In the genomic region with DNA sequence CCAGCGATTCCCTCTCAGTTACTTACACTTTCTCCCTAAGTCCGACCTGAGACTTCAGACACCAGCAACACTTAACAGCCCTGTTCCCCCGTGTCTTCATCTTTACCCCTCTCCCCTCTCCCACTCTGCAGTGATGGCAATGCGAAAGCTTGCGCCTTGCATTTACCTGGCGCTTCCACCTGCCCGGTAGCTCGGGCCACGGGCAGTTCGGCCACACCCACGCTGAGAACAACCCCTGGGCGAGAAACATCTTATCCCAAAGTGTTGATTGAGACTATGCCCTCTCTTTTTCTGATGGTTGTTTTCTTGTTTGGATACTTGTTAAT, we compare ENCODE assay signal across 8 cellular contexts. TPM values are rescaled to one million over a fixed set of nuclear protein-coding genes. Genes with fewer than 3 reads are reported as not detected.
A peak's percentile ranks its signal among the peaks of the same experiment; 100 is the strongest.
DNase-seq lines count a peak whose midpoint lies in the region; ATAC-seq, FAIRE-seq and TF ChIP-seq lines count a peak whose summit lies in the region.

No MANE protein-coding gene starts in this region.

- peak overlapping the region; percentile 92 for H3K4me2 ChIP-seq in OCI-LY7 (ENCODE audit: low read length)

- DNase-seq in BE2C = no peak
- DNase-seq in OCI-LY7 (ENCODE audit: low spot score) = no peak
- peak; percentile 22 to 46 for DNase-seq in foreskin keratinocyte
- peak; percentile 57 for DNase-seq in small intestine
- DNase-seq in NK-92 (lab: John Stamatoyannopoulos, UW; ENCODE audit: unreplicated experiment) = no peak

- H3K9me2 ChIP-seq in OCI-LY7 (ENCODE audit: insufficient read depth, low read length) = no peaks in the 10 kb centered on the region

- H3K27ac ChIP-seq in OCI-LY7 (ENCODE audit: low read depth, low read length, poor library complexity, severe bottlenecking) (peak overlapping the region; percentile 95), foreskin keratinocyte (no peak overlapping the region), small intestine (ENCODE audit: low read depth in 1 of 2, low read length in 1 of 2) (peak overlapping the region; percentile 84 to 92)

- no peak for FAIRE-seq in small intestine (lab: Jason Lieb, UNC)

- WGBS in small intestine, 3 donors = 0 to 2% (median 0%) methylated on average over 12 of the region's 12 CpGs

- H3K79me2 ChIP-seq in OCI-LY7 (ENCODE audit: insufficient read depth, low read depth, low read length) = peaks cover 53% of the 10 kb centered on the region

- TF ChIP-seq CTCF in BE2C (IDR thresholded peaks at IDR 0.05; ENCODE audit: low read depth, low read length) (no peak), OCI-LY7 (conservative IDR thresholded peaks at IDR 0.05; ENCODE audit: low read length) (no peak), foreskin keratinocyte (conservative IDR thresholded peaks at IDR 0.05) (no peak)

- H2AFZ ChIP-seq in OCI-LY7 (ENCODE audit: low read length) = peak overlapping the region; percentile 73

- no TSS peak for BruUV-seq in OCI-LY7 (replicated peaks; lab: Mats Ljungman, UMichigan)

- no peaks in the 10 kb centered on the region for H4K20me1 ChIP-seq in OCI-LY7 (ENCODE audit: insufficient read depth, low read length)

- ATAC-seq in GM21515 (IDR thresholded peaks at IDR 0.05; ENCODE audit: unreplicated experiment) (peak; percentile 0), foreskin keratinocyte (peak; percentile 29), GM18868 (IDR thresholded peaks at IDR 0.05; ENCODE audit: unreplicated experiment) (no peak), HG02981 (IDR thresholded peaks at IDR 0.05; ENCODE audit: unreplicated experiment) (no peak)

- intact Hi-C loops in OCI-LY7 (cut with micrococcal nuclease; ENCODE audit: unreplicated experiment) = loop anchor here (5.0 to 10.0 kb wide), 3 partner anchors 49 to 1731 kb away; no protein-coding TSS in a partner anchor

- H3K4me3 ChIP-seq in BE2C (ENCODE audit: low read depth, low read length) = peak overlapping the region; percentile 84
- peak overlapping the region; percentile 87 for H3K4me3 ChIP-seq in OCI-LY7 (ENCODE audit: low read depth, low read length, poor library complexity, severe bottlenecking)
- H3K4me3 ChIP-seq in small intestine (ENCODE audit: low read depth in 1 of 2, low read length in 2 of 2) = peak overlapping the region; percentile 82 to 100

- H3K4me1 ChIP-seq in BE2C (no peaks in the 10 kb centered on the region), OCI-LY7 (ENCODE audit: insufficient read depth, low read length, poor library complexity, severe bottlenecking) (peaks cover 42% of the 10 kb centered on the region), foreskin keratinocyte (peaks cover 11% of the 10 kb centered on the region), small intestine (ENCODE audit: control insufficient read depth in 2 of 2, insufficient read depth in 1 of 2, low read depth in 1 of 2, low read length in 1 of 2) (no peaks in the 10 kb centered on the region)

- H3K9me3 ChIP-seq in BE2C (no peaks in the 10 kb centered on the region), OCI-LY7 (ENCODE audit: low read length) (no peaks in the 10 kb centered on the region), small intestine (ENCODE audit: control insufficient read depth, low read depth) (no peaks in the 10 kb centered on the region)

- CTCF ChIA-PET in OCI-LY7 (lab: Charles Lee; ENCODE audit: unreplicated experiment) = interaction anchor here (0.7 kb wide), 1 partner anchor 36 kb away, joined by 3 read pairs; no protein-coding TSS in a partner anchor

- H3K36me3 ChIP-seq in BE2C = no peaks in the 10 kb centered on the region
- peaks cover 29% of the 10 kb centered on the region for H3K36me3 ChIP-seq in OCI-LY7 (ENCODE audit: insufficient read depth, low read length)
- H3K36me3 ChIP-seq in small intestine (ENCODE audit: control insufficient read depth in 2 of 2, insufficient read depth in 2 of 2, low read length in 2 of 2) = no peaks in the 10 kb centered on the region

- POLR2A ChIA-PET in OCI-LY7 (lab: Charles Lee) = interaction anchor here (0.5 to 7.3 kb wide), 9 partner anchors 13 to 408 kb away, joined by 3 to 68 read pairs (median 4); partner anchors contain the start of gene NUP35

- H3K27me3 ChIP-seq in BE2C (no peaks in the 10 kb centered on the region), foreskin keratinocyte (no peaks in the 10 kb centered on the region), small intestine (ENCODE audit: control insufficient read depth in 2 of 2, insufficient read depth in 2 of 2, low read length in 2 of 2) (no peaks in the 10 kb centered on the region)

RNA-seq across cellular contexts. Expression of gene DNAJC10, which starts 0.6 kb away (rescaled TPM):
- polyA plus RNA-seq in BE2C (2012; ENCODE audit: insufficient read depth, insufficient read length, low read depth) = 7.8 TPM
- total RNA-seq in OCI-LY7 (2014; rRNA removed; shearing (Covaris generic)) = 117 and 151 TPM in 2 replicates
- total RNA-seq in OCI-LY7 (2022) = 226 and 227 TPM in 2 replicates
- 119 and 135 TPM in 2 replicates for total RNA-seq in foreskin keratinocyte
- 30.3 and 33.4 TPM in 2 replicates for polyA plus RNA-seq in foreskin keratinocyte
- 10 to 100 TPM in 1 of 3 donors, 1 to 10 TPM in 2; 5.1 to 30.4 (median 7.4) TPM for polyA plus RNA-seq in small intestine

Comparison
In these comparisons a context has a peak if more than half of its experiments do, and no peak if none do; other contexts are left out.
1. DNase-seq: peak in foreskin keratinocyte (2 of 2) and small intestine (single experiment); none in BE2C (single experiment), OCI-LY7 (single experiment) and NK-92 (single experiment).
2. ATAC-seq: peak in GM21515 (single experiment) and foreskin keratinocyte (single experiment); none in GM18868 (single experiment) and HG02981 (single experiment).
3. Peak in every context shown above with its lines, with median percentiles within 50 percentile points of each other: H3K4me3 ChIP-seq.